Comparison of ENCODE assay signal across 24 cellular contexts in the genomic region with DNA sequence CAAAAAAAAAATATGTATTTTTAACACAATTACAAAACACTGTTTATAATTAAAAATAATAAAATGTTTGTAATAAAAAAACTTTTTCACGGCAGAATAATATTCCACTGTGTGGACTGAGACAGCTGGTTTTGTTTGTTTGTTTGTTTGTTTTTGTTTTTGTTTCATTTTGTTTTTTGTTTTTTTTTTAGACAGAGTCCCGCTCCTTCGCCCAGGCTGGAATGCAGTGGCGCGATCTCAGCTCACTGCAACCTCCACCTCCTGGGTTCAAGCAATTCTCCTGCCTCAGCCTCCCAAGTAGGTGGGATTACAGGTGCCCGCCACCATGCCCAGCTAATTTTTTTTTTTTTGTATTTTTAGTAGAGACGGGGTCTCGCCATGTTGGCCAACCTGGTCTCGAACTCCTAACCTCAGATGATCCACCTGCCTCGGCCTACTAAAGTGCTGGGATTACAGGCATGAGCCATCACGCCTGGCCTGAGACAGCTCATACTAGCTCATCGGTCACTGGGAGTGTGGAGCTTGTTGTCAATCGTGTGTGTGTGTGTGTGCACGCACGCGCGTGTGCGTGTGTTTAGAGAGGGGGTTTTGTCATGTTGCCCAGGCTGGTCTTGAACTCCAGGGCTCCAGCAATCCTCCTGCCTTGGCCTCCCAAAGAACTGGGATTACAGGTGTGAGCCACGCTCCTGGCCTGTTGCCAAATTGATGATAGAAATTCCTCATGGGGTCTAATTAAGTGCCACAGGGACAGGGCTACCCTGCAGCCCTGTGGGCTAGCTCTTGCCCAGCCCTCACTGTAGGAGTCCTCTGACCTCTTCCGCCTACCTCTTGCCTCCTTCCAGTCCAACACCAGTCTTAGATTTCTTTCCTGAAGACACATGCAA. TPM values are rescaled to one million over a fixed set of nuclear protein-coding genes. Genes with fewer than 3 reads are reported as not detected.
DNase-seq lines count a peak whose midpoint lies in the region; ATAC-seq, FAIRE-seq and TF ChIP-seq lines count a peak whose summit lies in the region.
"Had no signal": no experiment of that assay in that cellular context is flagged by ENCODE, and none has a peak within 500 bp of the region (broad histone marks: within the 10 kb centered on the region; RNA-seq: fewer than 3 reads in every experiment).

No MANE protein-coding gene starts in this region.

- H3K27me3 ChIP-seq in HepG2 (ENCODE audit: control insufficient read depth in 1 of 2, insufficient read depth in 2 of 2, low read length in 2 of 2), result no peaks in the 10 kb centered on the region; a peak in 1 of 5 replicates

- H3K4me3 ChIP-seq in HEK293 (ENCODE audit: low read depth, low read length), result no peak overlapping the region
- H3K4me3 ChIP-seq in HepG2 (replicated peaks in 1 of 3; ENCODE audit: insufficient read depth in 1 of 3, low read depth in 2 of 3, low read length in 3 of 3), result no peak overlapping the region
- H3K4me3 ChIP-seq: PC-9 had no signal

- no peak overlapping the region for H3K4me2 ChIP-seq in HepG2 (ENCODE audit: low read depth, low read length)
- H3K4me2 ChIP-seq: PC-9 had no signal

- no peak for TF ChIP-seq POLR2A in HepG2 (IDR thresholded peaks at IDR 0.05; ENCODE audit: insufficient read depth in 1 of 2, low read depth in 2 of 2, low read length in 2 of 2)

- POLR2A ChIA-PET in HEK293 (lab: Yijun Ruan, JAX), result interaction anchor here (0.8 kb wide), 1 partner anchor 22 kb away, joined by 3 read pairs; the partner anchor contains the start of gene LZTR1
- POLR2A ChIA-PET in HepG2 (lab: Yijun Ruan, JAX), result no interaction called here

- H4K20me1 ChIP-seq in HepG2 (ENCODE audit: insufficient read depth, low read length), result no peaks in the 10 kb centered on the region

- TF ChIP-seq CTCF in HEK293 (tag by site-specific recombination; IDR thresholded peaks at IDR 0.05) (no peak), HepG2 (CRISPR knock-in tag; IDR thresholded peaks at IDR 0.05) (no peak), progenitor cell of endocrine pancreas (IDR thresholded peaks at IDR 0.05; ENCODE audit: unreplicated experiment) (no peak)

- in situ Hi-C loops in HepG2 (cut with HindIII; ENCODE audit: extremely low pct_ligation_motif_present, low pct_unique_long_range_greater_than_20kb), result no loop called here

- TF ChIP-seq EP300 in HepG2 (IDR thresholded peaks at IDR 0.05; ENCODE audit: low read depth in 2 of 2, low read length in 2 of 2) (no peak), HepG2 (CRISPR knock-in tag; IDR thresholded peaks at IDR 0.05; ENCODE audit: borderline replicate concordance) (no peak)

- DNase-seq in HepG2 (ENCODE audit: low spot score) (no peak), progenitor cell of endocrine pancreas (ENCODE audit: low spot score, unreplicated experiment) (no peak), SIG-M5 treated with dmso at 0.1 percent for 504 hours (lab: John Stamatoyannopoulos, UW; ENCODE audit: unreplicated experiment) (no peak)
- no peak for DNase-seq in stimulated activated CD4-positive, alpha-beta T cell treated with anti-CD3 and anti-CD28 coated beads, Interleukin-4, amount 100 ng/mL, for 4 hours
- DNase-seq: BE2C; CD4-positive, CD25-positive, alpha-beta regulatory T cell; EL; GF-D8; H7; HFFc6; NCI-H1105; NCI-H1694 treated with DMSO at 0.1 percent for 48 hours; NCI-H2081 treated with DMSO at 0.1 percent for 48 hours; NCI-H2171 treated with DMSO at 0.1 percent for 48 hours; NCI-H524 treated with DMSO at 0.1 percent for 48 hours; PC-9; RPMI8226; SIG-M5 had no signal

- peaks cover 16% of the 10 kb centered on the region for H3K27me3 Mint-ChIP-seq in IgD-negative memory B cell
- H3K27me3 Mint-ChIP-seq in progenitor cell of endocrine pancreas, result peaks cover 28% of the 10 kb centered on the region

- peaks cover 29% of the 10 kb centered on the region for H3K79me2 ChIP-seq in HepG2 (ENCODE audit: insufficient read depth, low read length)

- CTCF ChIA-PET in HEK293 (lab: Yijun Ruan, JAX), result interaction anchor here (0.6 to 4.5 kb wide), 9 partner anchors 8 to 294 kb away, joined by 3 to 22 read pairs (median 4); partner anchors contain the start of gene LZTR1
- CTCF ChIA-PET in HepG2 (lab: Yijun Ruan, JAX; ENCODE audit: low intra/inter-chr PET ratio, low total read pairs), result no interaction called here

- H3K36me3 Mint-ChIP-seq in IgD-negative memory B cell, result no peaks in the 10 kb centered on the region
- H3K36me3 Mint-ChIP-seq in progenitor cell of endocrine pancreas (ENCODE audit: insufficient read depth), result no peaks in the 10 kb centered on the region
- H3K36me3 Mint-ChIP-seq: CD4-positive, CD25-positive, alpha-beta regulatory T cell had no signal

- H3K9me3 ChIP-seq in HEK293 (ENCODE audit: control insufficient read depth, insufficient read depth, low read depth, low read length), result no peaks in the 10 kb centered on the region
- no peaks in the 10 kb centered on the region for H3K9me3 ChIP-seq in HepG2 (ENCODE audit: low read length)
- H3K9me3 ChIP-seq: BE2C had no signal

- peak overlapping the region in 2 of 3 donors; percentile 38 to 54 for H3K27ac Mint-ChIP-seq in IgD-negative memory B cell
- H3K27ac Mint-ChIP-seq in progenitor cell of endocrine pancreas, result peak overlapping the region; percentile 38
- H3K27ac Mint-ChIP-seq: CD4-positive, CD25-positive, alpha-beta regulatory T cell; HFFc6 had no signal

- H2AFZ ChIP-seq in HepG2 (ENCODE audit: low read length), result no peak overlapping the region
- H2AFZ ChIP-seq: PC-9 had no signal

- H3K4me1 Mint-ChIP-seq in IgD-negative memory B cell (peaks cover 4 to 14% (median 11%) of the 10 kb centered on the region in 3 donors), progenitor cell of endocrine pancreas (ENCODE audit: low read depth) (peaks cover 11% of the 10 kb centered on the region)

- intact Hi-C loops in HepG2 (cut with micrococcal nuclease; ENCODE audit: unreplicated experiment), result loop anchor here (5.0 to 10.0 kb wide), 2 partner anchors 73 to 185 kb away; partner anchors contain the start of gene SERPIND1

- H3K4me3 Mint-ChIP-seq in IgD-negative memory B cell, result peak overlapping the region in 1 of 4 donors; percentile 30
- H3K4me3 Mint-ChIP-seq in progenitor cell of endocrine pancreas (ENCODE audit: low read depth), result no peak overlapping the region
- H3K4me3 Mint-ChIP-seq: HFFc6 had no signal

- FAIRE-seq in HepG2 (lab: Jason Lieb, UNC), result no peak

- H3K4me1 ChIP-seq in HEK293 (ENCODE audit: control insufficient read depth, insufficient read depth, low read length) (no peaks in the 10 kb centered on the region), HepG2 (ENCODE audit: insufficient read depth, low read length) (peaks cover 60% of the 10 kb centered on the region)

- no peak overlapping the region for H3K9ac ChIP-seq in HepG2 (ENCODE audit: insufficient read depth, low read depth, low read length)

- BruUV-seq in HepG2 (replicated peaks; lab: Mats Ljungman, UMichigan), result no TSS peak

- H3K36me3 ChIP-seq in HEK293 (ENCODE audit: control insufficient read depth in 2 of 2, insufficient read depth in 1 of 2, low read length in 2 of 2) (no peaks in the 10 kb centered on the region; a peak in 1 of 3 replicates), HepG2 (replicated peaks in 1 of 2; ENCODE audit: control insufficient read depth in 1 of 2, insufficient read depth in 2 of 2, low read length in 2 of 2) (no peaks in the 10 kb centered on the region)
- H3K36me3 ChIP-seq: BE2C had no signal

- ATAC-seq in HepG2, result no peak
- ATAC-seq in GM18502 (IDR thresholded peaks at IDR 0.05; ENCODE audit: poor library complexity, unreplicated experiment), result no peak
- ATAC-seq: SK-N-SH treated with all-trans-retinoic acid at 6 μM for 48 hours had no signal

- 98% methylated on average over 19 of the region's 20 CpGs for WGBS in HepG2 (ENCODE audit: low lambda C conversion rate)

- H3K9me3 Mint-ChIP-seq in IgD-negative memory B cell (no peaks in the 10 kb centered on the region), progenitor cell of endocrine pancreas (ENCODE audit: low read depth) (no peaks in the 10 kb centered on the region)
- H3K9me3 Mint-ChIP-seq: HFFc6 had no signal

- no peak for TF ChIP-seq RAD21 in HepG2 (CRISPR knock-in tag; IDR thresholded peaks at IDR 0.05)

- H3K27ac ChIP-seq in HEK293 (ENCODE audit: extremely low read depth, low read depth, low read length) (no peak overlapping the region), HepG2 (ENCODE audit: extremely low read length, insufficient read depth, low read length) (no peak overlapping the region)
- H3K27ac ChIP-seq: HL-60, PC-9 had no signal

RNA-seq across cellular contexts. Expression of gene AIFM3, which starts 7.2 kb away (rescaled TPM):
- polyA plus RNA-seq in IgD-negative memory B cell, result 2.3 TPM
- total RNA-seq in HepG2 (2016; rRNA removed; fragmentation: Illumina TruSeq; extraction: Trizol), result 11.0 and 15.3 TPM in 2 replicates
- 11.0 and 11.3 TPM in 2 replicates for total RNA-seq in HepG2 (2016; cell fraction: cytosol; rRNA removed; fragmentation: Illumina TruSeq; extraction: Trizol; ENCODE audit: low read depth)
- 8.7 and 17.7 TPM in 2 replicates for total RNA-seq in HepG2 (2016; cell fraction: insoluble cytoplasmic fraction; rRNA removed; fragmentation: Illumina TruSeq; extraction: Trizol)
- 18.9 and 20.5 TPM in 2 replicates for total RNA-seq in HepG2 (2016; cell fraction: membrane; rRNA removed; fragmentation: Illumina TruSeq; extraction: Trizol)
- 17.3 and 19.2 TPM in 2 replicates for total RNA-seq in HepG2 (2016; cell fraction: nucleus; rRNA removed; fragmentation: Illumina TruSeq; extraction: Trizol)
- 9.0 and 12.0 TPM in 2 replicates for polyA plus RNA-seq in HepG2 (2011; rRNA removed)
- polyA plus RNA-seq in HepG2 (2011; cell fraction: cytosol; rRNA removed), result 9.9 and 12.9 TPM in 2 replicates
- polyA plus RNA-seq in HepG2 (2011; cell fraction: nucleus; rRNA removed), result 124 and 135 TPM in 2 replicates
- 9.3 and 10.2 TPM in 2 replicates for polyA plus RNA-seq in HepG2 (2012)
- 9.8 and 11.5 TPM in 2 replicates for polyA plus RNA-seq in HepG2 (2016; cell fraction: cytosol; fragmentation: Illumina TruSeq; extraction: Trizol; ENCODE audit: low read depth)
- 8.2 and 11.1 TPM in 2 replicates for polyA plus RNA-seq in HepG2 (2016; cell fraction: insoluble cytoplasmic fraction; fragmentation: Illumina TruSeq; extraction: Trizol; ENCODE audit: low read depth)
- polyA plus RNA-seq in HepG2 (2016; cell fraction: membrane; fragmentation: Illumina TruSeq; extraction: Trizol; ENCODE audit: low read depth), result 16.8 and 17.1 TPM in 2 replicates
- 45.0 and 47.7 TPM in 2 replicates for polyA plus RNA-seq in HepG2 (2016; cell fraction: nucleus; fragmentation: Illumina TruSeq; extraction: Trizol; ENCODE audit: insufficient read depth, low read depth)
- 0.07 and 13.9 TPM in 2 replicates for polyA minus RNA-seq in HepG2 (2011; rRNA and poly(A)+ RNA removed; ENCODE audit: low replicate concordance)
- 6.5 and 6.6 TPM in 2 replicates for polyA minus RNA-seq in HepG2 (2011; cell fraction: cytosol; rRNA and poly(A)+ RNA removed)
- polyA minus RNA-seq in HepG2 (2011; cell fraction: nucleus; rRNA and poly(A)+ RNA removed), result 18.9 and 19.3 TPM in 2 replicates
- total RNA-seq in progenitor cell of endocrine pancreas, result 1.8 and 2.3 TPM in 2 replicates
- total RNA-seq: A673 had no signal
- polyA plus RNA-seq: CD4-positive, CD25-positive, alpha-beta regulatory T cell had no signal

RNA-seq across cellular contexts. Expression of gene LZTR1, which starts 22.3 kb away (rescaled TPM):
- 11.9 TPM for polyA plus RNA-seq in IgD-negative memory B cell
- total RNA-seq in HepG2 (2016; rRNA removed; fragmentation: Illumina TruSeq; extraction: Trizol), result 12.0 and 22.4 TPM in 2 replicates
- total RNA-seq in HepG2 (2016; cell fraction: cytosol; rRNA removed; fragmentation: Illumina TruSeq; extraction: Trizol; ENCODE audit: low read depth), result 6.7 and 7.2 TPM in 2 replicates
- 11.0 and 24.0 TPM in 2 replicates for total RNA-seq in HepG2 (2016; cell fraction: insoluble cytoplasmic fraction; rRNA removed; fragmentation: Illumina TruSeq; extraction: Trizol)
- total RNA-seq in HepG2 (2016; cell fraction: membrane; rRNA removed; fragmentation: Illumina TruSeq; extraction: Trizol), result 7.2 and 7.5 TPM in 2 replicates
- total RNA-seq in HepG2 (2016; cell fraction: nucleus; rRNA removed; fragmentation: Illumina TruSeq; extraction: Trizol), result 24.0 and 31.5 TPM in 2 replicates
- 21.8 and 36.0 TPM in 2 replicates for polyA plus RNA-seq in HepG2 (2011; rRNA removed)
- polyA plus RNA-seq in HepG2 (2011; cell fraction: cytosol; rRNA removed), result 7.8 and 11.5 TPM in 2 replicates
- 218 and 255 TPM in 2 replicates for polyA plus RNA-seq in HepG2 (2011; cell fraction: nucleus; rRNA removed)
- 16.0 and 20.8 TPM in 2 replicates for polyA plus RNA-seq in HepG2 (2012)
- polyA plus RNA-seq in HepG2 (2016; cell fraction: cytosol; fragmentation: Illumina TruSeq; extraction: Trizol; ENCODE audit: low read depth), result 1.7 and 1.9 TPM in 2 replicates
- 10.7 and 13.3 TPM in 2 replicates for polyA plus RNA-seq in HepG2 (2016; cell fraction: insoluble cytoplasmic fraction; fragmentation: Illumina TruSeq; extraction: Trizol; ENCODE audit: low read depth)
- polyA plus RNA-seq in HepG2 (2016; cell fraction: membrane; fragmentation: Illumina TruSeq; extraction: Trizol; ENCODE audit: low read depth), result 3.5 and 4.4 TPM in 2 replicates
- 85.8 and 92.2 TPM in 2 replicates for polyA plus RNA-seq in HepG2 (2016; cell fraction: nucleus; fragmentation: Illumina TruSeq; extraction: Trizol; ENCODE audit: insufficient read depth, low read depth)
- polyA minus RNA-seq in HepG2 (2011; rRNA and poly(A)+ RNA removed; ENCODE audit: low replicate concordance), result 28.9 and 51.0 TPM in 2 replicates
- polyA minus RNA-seq in HepG2 (2011; cell fraction: cytosol; rRNA and poly(A)+ RNA removed), result 12.1 and 13.7 TPM in 2 replicates
- 71.7 and 79.9 TPM in 2 replicates for polyA minus RNA-seq in HepG2 (2011; cell fraction: nucleus; rRNA and poly(A)+ RNA removed)
- 91.6 and 93.8 TPM in 2 replicates for total RNA-seq in progenitor cell of endocrine pancreas

RNA-seq across cellular contexts. Expression of gene THAP7, which starts 42.1 kb away (rescaled TPM):
- polyA plus RNA-seq in IgD-negative memory B cell (55.9 TPM), HepG2 (2011; rRNA removed) (13.0 and 16.4 TPM in 2 replicates)
- total RNA-seq in HepG2 (2016; rRNA removed; fragmentation: Illumina TruSeq; extraction: Trizol) (20.4 and 25.5 TPM in 2 replicates), progenitor cell of endocrine pancreas (17.6 and 20.2 TPM in 2 replicates)
- total RNA-seq in HepG2 (2016; cell fraction: cytosol; rRNA removed; fragmentation: Illumina TruSeq; extraction: Trizol; ENCODE audit: low read depth), result 10.9 and 13.4 TPM in 2 replicates
- total RNA-seq in HepG2 (2016; cell fraction: insoluble cytoplasmic fraction; rRNA removed; fragmentation: Illumina TruSeq; extraction: Trizol), result 22.1 and 23.8 TPM in 2 replicates
- 19.2 and 23.3 TPM in 2 replicates for total RNA-seq in HepG2 (2016; cell fraction: membrane; rRNA removed; fragmentation: Illumina TruSeq; extraction: Trizol)
- 18.4 and 19.1 TPM in 2 replicates for total RNA-seq in HepG2 (2016; cell fraction: nucleus; rRNA removed; fragmentation: Illumina TruSeq; extraction: Trizol)
- polyA plus RNA-seq in HepG2 (2011; cell fraction: cytosol; rRNA removed), result 11.4 and 17.5 TPM in 2 replicates
- 53.1 and 55.7 TPM in 2 replicates for polyA plus RNA-seq in HepG2 (2011; cell fraction: nucleus; rRNA removed)
- 7.6 and 9.2 TPM in 2 replicates for polyA plus RNA-seq in HepG2 (2012)
- polyA plus RNA-seq in HepG2 (2016; cell fraction: cytosol; fragmentation: Illumina TruSeq; extraction: Trizol; ENCODE audit: low read depth), result 11.6 and 14.4 TPM in 2 replicates
- 22.2 and 26.6 TPM in 2 replicates for polyA plus RNA-seq in HepG2 (2016; cell fraction: insoluble cytoplasmic fraction; fragmentation: Illumina TruSeq; extraction: Trizol; ENCODE audit: low read depth)
- polyA plus RNA-seq in HepG2 (2016; cell fraction: membrane; fragmentation: Illumina TruSeq; extraction: Trizol; ENCODE audit: low read depth), result 17.6 and 24.0 TPM in 2 replicates
- polyA plus RNA-seq in HepG2 (2016; cell fraction: nucleus; fragmentation: Illumina TruSeq; extraction: Trizol; ENCODE audit: insufficient read depth, low read depth), result 42.7 and 46.0 TPM in 2 replicates
- 19.9 and 30.3 TPM in 2 replicates for polyA minus RNA-seq in HepG2 (2011; rRNA and poly(A)+ RNA removed; ENCODE audit: low replicate concordance)
- 6.9 and 7.9 TPM in 2 replicates for polyA minus RNA-seq in HepG2 (2011; cell fraction: cytosol; rRNA and poly(A)+ RNA removed)
- polyA minus RNA-seq in HepG2 (2011; cell fraction: nucleus; rRNA and poly(A)+ RNA removed), result 34.2 and 38.9 TPM in 2 replicates

RNA-seq across cellular contexts. Expression of gene CRKL, which starts 42.6 kb away (rescaled TPM):
- 47.2 TPM for polyA plus RNA-seq in IgD-negative memory B cell
- 60.6 and 75.5 TPM in 2 replicates for total RNA-seq in HepG2 (2016; rRNA removed; fragmentation: Illumina TruSeq; extraction: Trizol)
- total RNA-seq in HepG2 (2016; cell fraction: cytosol; rRNA removed; fragmentation: Illumina TruSeq; extraction: Trizol; ENCODE audit: low read depth), result 31.3 and 33.5 TPM in 2 replicates
- 61.8 and 67.5 TPM in 2 replicates for total RNA-seq in HepG2 (2016; cell fraction: insoluble cytoplasmic fraction; rRNA removed; fragmentation: Illumina TruSeq; extraction: Trizol)
- total RNA-seq in HepG2 (2016; cell fraction: membrane; rRNA removed; fragmentation: Illumina TruSeq; extraction: Trizol), result 27.3 and 27.5 TPM in 2 replicates
- 33.6 and 40.5 TPM in 2 replicates for total RNA-seq in HepG2 (2016; cell fraction: nucleus; rRNA removed; fragmentation: Illumina TruSeq; extraction: Trizol)
- 35.0 and 37.4 TPM in 2 replicates for polyA plus RNA-seq in HepG2 (2011; rRNA removed)
- polyA plus RNA-seq in HepG2 (2011; cell fraction: cytosol; rRNA removed), result 27.9 and 33.2 TPM in 2 replicates
- polyA plus RNA-seq in HepG2 (2011; cell fraction: nucleus; rRNA removed), result 28.4 and 33.0 TPM in 2 replicates
- polyA plus RNA-seq in HepG2 (2012), result 35.2 and 35.3 TPM in 2 replicates
- polyA plus RNA-seq in HepG2 (2016; cell fraction: cytosol; fragmentation: Illumina TruSeq; extraction: Trizol; ENCODE audit: low read depth), result 1.8 and 2.0 TPM in 2 replicates
- polyA plus RNA-seq in HepG2 (2016; cell fraction: insoluble cytoplasmic fraction; fragmentation: Illumina TruSeq; extraction: Trizol; ENCODE audit: low read depth), result 51.7 and 54.5 TPM in 2 replicates
- 8.2 and 8.3 TPM in 2 replicates for polyA plus RNA-seq in HepG2 (2016; cell fraction: membrane; fragmentation: Illumina TruSeq; extraction: Trizol; ENCODE audit: low read depth)
- polyA plus RNA-seq in HepG2 (2016; cell fraction: nucleus; fragmentation: Illumina TruSeq; extraction: Trizol; ENCODE audit: insufficient read depth, low read depth), result 43.1 and 45.5 TPM in 2 replicates
- polyA minus RNA-seq in HepG2 (2011; rRNA and poly(A)+ RNA removed; ENCODE audit: low replicate concordance), result 24.4 and 79.1 TPM in 2 replicates
- polyA minus RNA-seq in HepG2 (2011; cell fraction: cytosol; rRNA and poly(A)+ RNA removed), result 48.4 and 52.7 TPM in 2 replicates
- 20.6 and 30.0 TPM in 2 replicates for polyA minus RNA-seq in HepG2 (2011; cell fraction: nucleus; rRNA and poly(A)+ RNA removed)
- total RNA-seq in progenitor cell of endocrine pancreas, result 81.4 and 86.3 TPM in 2 replicates

RNA-seq across cellular contexts. Expression of gene P2RX6, which starts 55.1 kb away (rescaled TPM):
- not detected for polyA plus RNA-seq in IgD-negative memory B cell
- 0.04 TPM in 1 of 2 replicates, not detected in the other for total RNA-seq in HepG2 (2016; rRNA removed; fragmentation: Illumina TruSeq; extraction: Trizol)
- not detected in 2 replicates for total RNA-seq in HepG2 (2016; cell fraction: cytosol; rRNA removed; fragmentation: Illumina TruSeq; extraction: Trizol; ENCODE audit: low read depth)
- total RNA-seq in HepG2 (2016; cell fraction: insoluble cytoplasmic fraction; rRNA removed; fragmentation: Illumina TruSeq; extraction: Trizol), result not detected in 2 replicates
- total RNA-seq in HepG2 (2016; cell fraction: membrane; rRNA removed; fragmentation: Illumina TruSeq; extraction: Trizol), result not detected in 2 replicates
- not detected in 2 replicates for total RNA-seq in HepG2 (2016; cell fraction: nucleus; rRNA removed; fragmentation: Illumina TruSeq; extraction: Trizol)
- polyA plus RNA-seq in HepG2 (2011; rRNA removed), result 0.12 and 0.20 TPM in 2 replicates
- 0.06 and 0.19 TPM in 2 replicates for polyA plus RNA-seq in HepG2 (2011; cell fraction: cytosol; rRNA removed)
- 0.66 and 1.2 TPM in 2 replicates for polyA plus RNA-seq in HepG2 (2011; cell fraction: nucleus; rRNA removed)
- polyA plus RNA-seq in HepG2 (2012), result 0.07 and 0.25 TPM in 2 replicates
- not detected in 2 replicates for polyA plus RNA-seq in HepG2 (2016; cell fraction: cytosol; fragmentation: Illumina TruSeq; extraction: Trizol; ENCODE audit: low read depth)
- not detected in 2 replicates for polyA plus RNA-seq in HepG2 (2016; cell fraction: insoluble cytoplasmic fraction; fragmentation: Illumina TruSeq; extraction: Trizol; ENCODE audit: low read depth)
- not detected in 2 replicates for polyA plus RNA-seq in HepG2 (2016; cell fraction: membrane; fragmentation: Illumina TruSeq; extraction: Trizol; ENCODE audit: low read depth)
- not detected in 2 replicates for polyA plus RNA-seq in HepG2 (2016; cell fraction: nucleus; fragmentation: Illumina TruSeq; extraction: Trizol; ENCODE audit: insufficient read depth, low read depth)
- polyA minus RNA-seq in HepG2 (2011; rRNA and poly(A)+ RNA removed; ENCODE audit: low replicate concordance), result 0.46 and 5.4 TPM in 2 replicates
- not detected in 2 replicates for polyA minus RNA-seq in HepG2 (2011; cell fraction: cytosol; rRNA and poly(A)+ RNA removed)
- polyA minus RNA-seq in HepG2 (2011; cell fraction: nucleus; rRNA and poly(A)+ RNA removed), result 0.50 TPM in 1 of 2 replicates, not detected in the other
- total RNA-seq in progenitor cell of endocrine pancreas, result 0.36 and 0.57 TPM in 2 replicates

Comparison
In these comparisons a context has a peak if more than half of its experiments do, and no peak if none do; other contexts are left out.
1. Of the 63 proteins assayed by ChIP-seq in both HepG2 and HEK293: peak only in HepG2: none; only in HEK293: ZNF280D and ZNF580; in both: none; in neither: 61.